In genomic region chr17:49114703-49115102, GRCh38 we compare ENCODE assay signal across 1 cellular context.
TF ChIP-seq lines count a peak whose summit lies in the region.

No MANE protein-coding gene starts in this region.

TF ChIP-seq in HepG2, 621 proteins besides CTCF, POLR2A, EP300 and RAD21:
- TF ChIP-seq ZNF350 (CRISPR knock-in tag; IDR thresholded peaks at IDR 0.05; ENCODE audit: borderline replicate concordance, low read depth) (no peak), NFE2L2 (IDR thresholded peaks at IDR 0.05; ENCODE audit: low read length) (peak; percentile 30; the same call in 1 of the 2 replicates)
